Comparison of ENCODE assay signal across 7 cellular contexts in genomic region chr11:32830413-32830738, GRCh38. TPM values are rescaled to one million over a fixed set of nuclear protein-coding genes. Genes with fewer than 3 reads are reported as not detected.
DNase-seq lines count a peak whose midpoint lies in the region; ATAC-seq, FAIRE-seq and TF ChIP-seq lines count a peak whose summit lies in the region.

No MANE protein-coding gene starts in this region.

- no peak for FAIRE-seq in small intestine (lab: Jason Lieb, UNC)

- CTCF ChIA-PET in activated CD8-positive, alpha-beta T cell treated with anti-CD3 and anti-CD28 coated beads for 36 hours (lab: Charles Lee) = no interaction called here

- ATAC-seq in GM18861 (IDR thresholded peaks at IDR 0.05; ENCODE audit: unreplicated experiment) (peak; percentile 2), HG03342 (IDR thresholded peaks at IDR 0.05; ENCODE audit: unreplicated experiment) (peak; percentile 6), HG03378 (IDR thresholded peaks at IDR 0.05; ENCODE audit: unreplicated experiment) (no peak)
- no peak for ATAC-seq in activated CD8-positive, alpha-beta T cell treated with anti-CD3 and anti-CD28 coated beads for 36 hours

- peaks cover 4% of the 10 kb centered on the region for H3K4me1 Mint-ChIP-seq in activated CD8-positive, alpha-beta T cell treated with anti-CD3 and anti-CD28 coated beads for 36 hours (ENCODE audit: low read depth)

- POLR2A ChIA-PET in activated CD8-positive, alpha-beta T cell treated with anti-CD3 and anti-CD28 coated beads for 36 hours (lab: Charles Lee) = interaction anchor here (0.5 kb wide), 1 partner anchor 56 kb away, joined by 3 read pairs; no protein-coding TSS in a partner anchor

- no peak for DNase-seq in activated CD8-positive, alpha-beta T cell treated with anti-CD3 and anti-CD28 coated beads for 36 hours
- DNase-seq in iPS DF 6.9 (ENCODE audit: low read depth, low spot score) = no peak
- peak; percentile 88 for DNase-seq in small intestine
- DNase-seq in SHP77 (lab: John Stamatoyannopoulos, UW) = no peak

- H3K27me3 Mint-ChIP-seq in activated CD8-positive, alpha-beta T cell treated with anti-CD3 and anti-CD28 coated beads for 36 hours = peaks cover 25% of the 10 kb centered on the region

- no peak overlapping the region for H3K27ac Mint-ChIP-seq in activated CD8-positive, alpha-beta T cell treated with anti-CD3 and anti-CD28 coated beads for 36 hours

- TF ChIP-seq CTCF in activated CD8-positive, alpha-beta T cell treated with anti-CD3 and anti-CD28 coated beads for 36 hours (IDR thresholded peaks at IDR 0.05) = no peak

- H3K4me3 ChIP-seq in iPS DF 6.9 (ENCODE audit: low read length) (peak overlapping the region; percentile 48; the same call in 1 of the 2 replicates), small intestine (ENCODE audit: low read depth in 1 of 2, low read length in 2 of 2) (peak overlapping the region; percentile 65 to 92)

- WGBS in iPS DF 6.9 (ENCODE audit: insufficient coverage, insufficient read length) = no CpG with 5 or more reads among the region's 6 CpGs
- WGBS in small intestine, 3 donors = 3 to 12% (median 9%) methylated on average over 6 of the region's 6 CpGs

- H3K27ac ChIP-seq in iPS DF 6.9 (ENCODE audit: low read length) (no peak overlapping the region), small intestine (ENCODE audit: low read depth in 1 of 2, low read length in 1 of 2) (peak overlapping the region; percentile 77 to 85)

- H3K36me3 Mint-ChIP-seq in activated CD8-positive, alpha-beta T cell treated with anti-CD3 and anti-CD28 coated beads for 36 hours (ENCODE audit: low read depth) = no peaks in the 10 kb centered on the region

- H3K9me3 ChIP-seq in iPS DF 6.9 (ENCODE audit: control insufficient read depth, insufficient read depth, low read length) (no peaks in the 10 kb centered on the region), small intestine (ENCODE audit: control insufficient read depth, low read depth) (no peaks in the 10 kb centered on the region)

- peak overlapping the region; percentile 86 for H3K4me3 Mint-ChIP-seq in activated CD8-positive, alpha-beta T cell treated with anti-CD3 and anti-CD28 coated beads for 36 hours

- H3K27me3 ChIP-seq in iPS DF 6.9 (ENCODE audit: control insufficient read depth, insufficient read depth, low read length) (no peaks in the 10 kb centered on the region), small intestine (ENCODE audit: control insufficient read depth in 2 of 2, insufficient read depth in 2 of 2, low read length in 2 of 2) (peaks cover 0 to 2% of the 10 kb centered on the region in 2 donors)

- H3K4me1 ChIP-seq in iPS DF 6.9 (ENCODE audit: control insufficient read depth, insufficient read depth, low read length) = no peaks in the 10 kb centered on the region
- no peaks in the 10 kb centered on the region for H3K4me1 ChIP-seq in small intestine (ENCODE audit: control insufficient read depth in 2 of 2, insufficient read depth in 1 of 2, low read depth in 1 of 2, low read length in 1 of 2)

- H3K36me3 ChIP-seq in iPS DF 6.9 (ENCODE audit: control insufficient read depth, insufficient read depth, low read length) = no peaks in the 10 kb centered on the region
- H3K36me3 ChIP-seq in small intestine (ENCODE audit: control insufficient read depth in 2 of 2, insufficient read depth in 2 of 2, low read length in 2 of 2) = peaks cover 0 to 2% of the 10 kb centered on the region in 2 donors

- H3K9me3 Mint-ChIP-seq in activated CD8-positive, alpha-beta T cell treated with anti-CD3 and anti-CD28 coated beads for 36 hours = no peaks in the 10 kb centered on the region

- intact Hi-C loops in activated CD8-positive, alpha-beta T cell treated with anti-CD3 and anti-CD28 coated beads for 36 hours (cut with micrococcal nuclease) = loop anchor here (10.0 kb wide), 1 partner anchor 234 kb away; no protein-coding TSS in a partner anchor

RNA-seq across cellular contexts. Expression of gene PRRG4, which starts 0.6 kb away (rescaled TPM):
- under 1 TPM; 0.27 to 0.34 TPM for total RNA-seq in activated CD8-positive, alpha-beta T cell treated with anti-CD3 and anti-CD28 coated beads for 36 hours
- polyA plus RNA-seq in small intestine = 10 to 100 TPM in 1 of 3 donors, 1 to 10 TPM in 2; 5.1 to 11.2 (median 7.6) TPM

RNA-seq across cellular contexts. Expression of gene CCDC73, which starts 35.9 kb away (rescaled TPM):
- total RNA-seq in activated CD8-positive, alpha-beta T cell treated with anti-CD3 and anti-CD28 coated beads for 36 hours = not detected
- polyA plus RNA-seq in small intestine = under 1 TPM in 1 of 3 donors, not detected in 2; 0.01 TPM

Comparison
In these comparisons a context has a peak if more than half of its experiments do, and no peak if none do; other contexts are left out.
1. ATAC-seq: peak in GM18861 (single experiment) and HG03342 (single experiment); none in activated CD8-positive, alpha-beta T cell treated with anti-CD3 and anti-CD28 coated beads for 36 hours (single experiment) and HG03378 (single experiment).